ENCODE assay signal across 8 cellular contexts in the genomic region with DNA sequence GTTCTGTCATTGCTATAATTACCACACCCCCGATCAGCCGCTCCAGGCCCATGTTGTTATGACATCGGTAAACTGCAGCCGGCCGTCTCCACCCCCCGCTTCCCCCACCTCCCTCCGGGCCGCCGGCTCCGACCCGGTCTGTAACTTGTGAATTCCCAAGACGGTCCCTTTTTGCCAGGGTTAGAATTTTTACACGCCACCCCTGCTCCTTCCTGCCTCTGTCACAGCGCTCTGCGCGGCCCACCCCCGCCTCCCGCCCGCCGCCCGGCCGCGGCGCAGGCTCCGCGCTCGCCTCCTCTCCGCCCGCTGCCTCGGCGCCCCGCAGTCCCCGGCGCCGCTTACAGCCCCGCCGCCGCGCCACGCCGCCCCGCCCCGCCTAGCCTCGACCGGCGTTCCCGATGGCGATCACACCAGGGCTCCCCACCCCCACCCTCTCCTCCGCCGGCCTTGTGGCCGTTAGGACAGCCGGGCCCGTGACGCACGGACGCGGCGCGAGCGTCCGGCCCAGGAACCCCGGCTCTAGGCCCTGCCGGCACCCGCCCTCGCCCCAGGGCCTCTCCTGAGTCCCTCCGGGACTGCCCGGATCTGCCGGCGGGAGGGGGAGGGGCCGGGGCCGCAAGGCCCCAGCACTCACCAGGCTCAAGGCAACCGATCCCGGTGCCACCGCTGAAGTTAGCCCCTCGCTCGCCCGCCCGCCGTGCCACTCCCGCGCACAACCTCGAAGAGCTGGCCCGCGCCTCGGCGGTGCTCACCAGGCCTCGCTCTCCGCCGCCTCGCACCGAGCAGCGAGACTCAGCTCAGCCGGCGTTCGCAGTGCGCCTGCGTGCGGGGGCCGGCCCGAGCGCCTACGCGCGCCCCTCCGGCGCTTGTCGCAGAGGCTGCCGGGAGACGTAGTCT. TPM values are rescaled to one million over a fixed set of nuclear protein-coding genes. Genes with fewer than 3 reads are reported as not detected.
DNase-seq lines count a peak whose midpoint lies in the region; ATAC-seq and TF ChIP-seq lines count a peak whose summit lies in the region.

A gene (minus strand): TSS at position 817 of the 897 bp plus-strand sequence. CDS start 18,374 bp downstream, outside the sequence.

- H3K27ac ChIP-seq in liver (ENCODE audit: low read depth in 1 of 2, low read length in 2 of 2) = peak within 1 kb of the TSS; percentile 95 to 98

- no peaks in the 10 kb centered on the region for H3K27me3 ChIP-seq in liver (ENCODE audit: control insufficient read depth in 4 of 4, insufficient read depth in 4 of 4, low read length in 3 of 4)

- peak within 1 kb of the TSS; percentile 82 to 95 (median 89) for H3K4me3 ChIP-seq in liver (ENCODE audit: low read depth in 1 of 3, low read length in 3 of 3)

- peak within 1 kb of the TSS; percentile 88 to 99 (median 97) for H3K27ac Mint-ChIP-seq in CD14-positive monocyte

- no peaks in the 10 kb centered on the region for H3K9me3 ChIP-seq in liver (ENCODE audit: control insufficient read depth in 4 of 4, low read length in 3 of 4)

- no peak for TF ChIP-seq RAD21 in liver (IDR thresholded peaks at IDR 0.05)

- DNase-seq in CD14-positive monocyte (ENCODE audit: low spot score) (peak; percentile 81), NCI-H82 (lab: John Stamatoyannopoulos, UW) (peak; percentile 93), dermis blood vessel endothelial cell (peak; percentile 93)
- peak; percentile 83 to 85 for DNase-seq in activated CD4-positive, alpha-beta T cell treated with anti-CD3 and anti-CD28 coated beads, Interleukin-2, amount 50 U/mL, for 48 hours
- peak; percentile 87 for DNase-seq in stimulated activated CD4-positive, alpha-beta T cell treated with anti-CD3 and anti-CD28 coated beads, Interleukin-4, amount 100 ng/mL, for 1 hour

- under 1% methylated on average over 109 of the region's 109 CpGs for WGBS in liver

- no peaks in the 10 kb centered on the region for H3K36me3 ChIP-seq in liver (ENCODE audit: control insufficient read depth in 4 of 4, insufficient read depth in 3 of 4, low read depth in 1 of 4, low read length in 3 of 4)

- H3K4me3 Mint-ChIP-seq in CD14-positive monocyte = peak within 1 kb of the TSS; percentile 82 to 94

- peaks cover 0 to 2% (median 0%) of the 10 kb centered on the region in 3 donors for H3K27me3 Mint-ChIP-seq in CD14-positive monocyte (ENCODE audit: low read depth in 3 of 3)

- intact Hi-C loops in CD14-positive monocyte (cut with micrococcal nuclease) = loop anchor here in 1 of 2 donors (10.0 kb wide), 2 partner anchors 50 to 100 kb away; a partner anchor contains a TSS

- H3K36me3 Mint-ChIP-seq in CD14-positive monocyte = peaks cover 0 to 7% of the 10 kb centered on the region in 2 donors

- ATAC-seq in GM19372 (IDR thresholded peaks at IDR 0.05; ENCODE audit: low read depth, unreplicated experiment) (peak; percentile 82), HG03521 (IDR thresholded peaks at IDR 0.05; ENCODE audit: unreplicated experiment) (peak; percentile 75)

- peaks cover 0 to 4% (median 4%) of the 10 kb centered on the region in 7 donors for H3K9me3 Mint-ChIP-seq in CD14-positive monocyte

- H3K4me1 Mint-ChIP-seq in CD14-positive monocyte = peaks cover 40% of the 10 kb centered on the region

- no peak for TF ChIP-seq CTCF in CD14-positive monocyte (IDR thresholded peaks at IDR 0.05)
- no peak for TF ChIP-seq CTCF in liver (IDR thresholded peaks at IDR 0.05; ENCODE audit: low read depth, low read length, missing input control)

- H3K9ac ChIP-seq in liver (ENCODE audit: low read depth in 1 of 2, low read length in 2 of 2) = peak within 1 kb of the TSS; percentile 69 to 82

- H3K4me1 ChIP-seq in liver (ENCODE audit: control insufficient read depth in 4 of 4, insufficient read depth in 4 of 4, low read length in 3 of 4) = peaks cover 3 to 48% (median 35%) of the 10 kb centered on the region in 4 donors

TF ChIP-seq in liver, 16 proteins besides CTCF, POLR2A, EP300 and RAD21:
- peak in 1 of 2 donors; percentile 67 for TF ChIP-seq EGR1 (IDR thresholded peaks at IDR 0.05; ENCODE audit: low read depth in 2 of 2)
- TF ChIP-seq, protein P1, sequence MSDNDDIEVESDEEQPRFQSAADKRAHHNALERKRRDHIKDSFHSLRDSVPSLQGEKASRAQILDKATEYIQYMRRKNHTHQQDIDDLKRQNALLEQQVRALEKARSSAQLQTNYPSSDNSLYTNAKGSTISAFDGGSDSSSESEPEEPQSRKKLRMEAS (IDR thresholded peaks at IDR 0.05) = peak; percentile 69
- peak; percentile 47 for TF ChIP-seq YY1 (IDR thresholded peaks at IDR 0.05)
- TF ChIP-seq, protein P2, sequence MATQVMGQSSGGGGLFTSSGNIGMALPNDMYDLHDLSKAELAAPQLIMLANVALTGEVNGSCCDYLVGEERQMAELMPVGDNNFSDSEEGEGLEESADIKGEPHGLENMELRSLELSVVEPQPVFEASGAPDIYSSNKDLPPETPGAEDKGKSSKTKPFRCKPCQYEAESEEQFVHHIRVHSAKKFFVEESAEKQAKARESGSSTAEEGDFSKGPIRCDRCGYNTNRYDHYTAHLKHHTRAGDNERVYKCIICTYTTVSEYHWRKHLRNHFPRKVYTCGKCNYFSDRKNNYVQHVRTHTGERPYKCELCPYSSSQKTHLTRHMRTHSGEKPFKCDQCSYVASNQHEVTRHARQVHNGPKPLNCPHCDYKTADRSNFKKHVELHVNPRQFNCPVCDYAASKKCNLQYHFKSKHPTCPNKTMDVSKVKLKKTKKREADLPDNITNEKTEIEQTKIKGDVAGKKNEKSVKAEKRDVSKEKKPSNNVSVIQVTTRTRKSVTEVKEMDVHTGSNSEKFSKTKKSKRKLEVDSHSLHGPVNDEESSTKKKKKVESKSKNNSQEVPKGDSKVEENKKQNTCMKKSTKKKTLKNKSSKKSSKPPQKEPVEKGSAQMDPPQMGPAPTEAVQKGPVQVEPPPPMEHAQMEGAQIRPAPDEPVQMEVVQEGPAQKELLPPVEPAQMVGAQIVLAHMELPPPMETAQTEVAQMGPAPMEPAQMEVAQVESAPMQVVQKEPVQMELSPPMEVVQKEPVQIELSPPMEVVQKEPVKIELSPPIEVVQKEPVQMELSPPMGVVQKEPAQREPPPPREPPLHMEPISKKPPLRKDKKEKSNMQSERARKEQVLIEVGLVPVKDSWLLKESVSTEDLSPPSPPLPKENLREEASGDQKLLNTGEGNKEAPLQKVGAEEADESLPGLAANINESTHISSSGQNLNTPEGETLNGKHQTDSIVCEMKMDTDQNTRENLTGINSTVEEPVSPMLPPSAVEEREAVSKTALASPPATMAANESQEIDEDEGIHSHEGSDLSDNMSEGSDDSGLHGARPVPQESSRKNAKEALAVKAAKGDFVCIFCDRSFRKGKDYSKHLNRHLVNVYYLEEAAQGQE (IDR thresholded peaks at IDR 0.05) = no peak
- TF ChIP-seq JUND (IDR thresholded peaks at IDR 0.05) = no peak
- TF ChIP-seq GABPA (IDR thresholded peaks at IDR 0.05 in 1 of 2, conservative IDR thresholded peaks at IDR 0.05 in 1 of 2) = peak in 1 of 2 donors; percentile 33
TF ChIP-seq in liver: peak in this region for 4.

RNA-seq across cellular contexts. Expression of the gene that starts here (rescaled TPM):
- polyA plus RNA-seq in CD14-positive monocyte (10 to 100 TPM; 38.5 to 41.2 TPM), liver (10 to 100 TPM; 20.7 to 23.3 TPM)
- total RNA-seq in dermis blood vessel endothelial cell (36.4 and 63.3 TPM in 2 replicates), liver (10 to 100 TPM; 23.7 to 42.0 TPM)

Comparison
In these comparisons a context has a peak if more than half of its experiments do, and no peak if none do; other contexts are left out.
1. Peak in every context shown above with its lines: DNase-seq, ATAC-seq, H3K4me3 ChIP-seq and H3K27ac ChIP-seq.